ENCODE assay signal across 17 cellular contexts in the genomic region with DNA sequence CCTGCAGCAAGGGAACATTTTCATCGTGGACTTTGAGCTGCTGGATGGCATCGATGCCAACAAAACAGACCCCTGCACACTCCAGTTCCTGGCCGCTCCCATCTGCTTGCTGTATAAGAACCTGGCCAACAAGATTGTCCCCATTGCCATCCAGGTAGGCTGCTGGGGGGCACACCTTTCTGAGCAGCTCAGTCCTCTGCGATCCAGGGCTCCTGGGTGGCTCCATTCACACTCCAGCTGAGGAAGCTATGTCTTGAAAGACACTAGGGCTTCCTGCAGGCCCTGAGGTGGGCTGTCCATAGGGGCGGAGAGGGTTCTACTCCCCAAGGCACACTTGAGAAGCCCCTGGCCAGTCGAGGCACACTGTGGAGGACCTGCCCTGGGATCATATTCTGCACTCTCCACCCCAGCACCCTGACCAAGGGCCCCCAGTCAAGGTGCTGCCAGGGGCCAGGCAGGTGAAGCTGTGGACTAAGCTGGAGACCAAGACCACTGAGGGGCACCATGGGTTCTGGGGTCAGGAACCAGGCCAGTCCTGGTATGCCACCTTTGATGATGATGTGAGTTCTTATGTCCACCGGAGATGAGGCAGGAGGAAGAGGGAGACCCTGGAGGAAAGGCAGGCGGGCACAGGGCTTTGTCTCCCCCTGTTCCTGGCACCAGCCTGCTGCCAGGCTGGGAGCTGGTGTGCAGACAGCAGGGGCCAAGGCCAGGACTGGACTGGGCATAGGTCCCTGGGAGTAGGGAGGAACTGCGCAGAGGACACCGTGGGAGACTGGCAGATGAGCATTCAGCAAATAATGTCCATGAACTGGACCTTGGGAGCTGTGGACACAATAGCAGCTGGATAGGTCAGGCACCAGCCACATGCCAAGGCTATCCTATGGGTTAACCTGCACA. TPM values are rescaled to one million over a fixed set of nuclear protein-coding genes. Genes with fewer than 3 reads are reported as not detected.
"Had no signal": no experiment of that assay in that cellular context is flagged by ENCODE, and none has a peak within 500 bp of the region (broad histone marks: within the 10 kb centered on the region; RNA-seq: fewer than 3 reads in every experiment).

No MANE protein-coding gene starts in this region.

- H3K36me3 Mint-ChIP-seq: activated CD4-positive, alpha-beta memory T cell treated with anti-CD3 and anti-CD28 coated beads for 36 hours; brain; natural killer cell treated with Interleukin-12 subunit alpha and Interleukin-12 subunit beta and Interleukin-15 and Interleukin-18, amount 100 ng/mL, for 72 hours had no signal

- H3K36me3 ChIP-seq: gastrocnemius medialis, left ventricle myocardium inferior, thyroid gland had no signal

- H3K27ac ChIP-seq: epithelial cell of prostate, gastrocnemius medialis, heart right ventricle, left ventricle myocardium inferior, thyroid gland had no signal

- H3K9me3 Mint-ChIP-seq: activated CD4-positive, alpha-beta memory T cell treated with anti-CD3 and anti-CD28 coated beads for 36 hours; brain; central memory CD8-positive, alpha-beta T cell; effector memory CD8-positive, alpha-beta T cell; natural killer cell treated with Interleukin-12 subunit alpha and Interleukin-12 subunit beta and Interleukin-15 and Interleukin-18, amount 100 ng/mL, for 72 hours had no signal

- H3K9me3 ChIP-seq: gastrocnemius medialis, heart right ventricle, left ventricle myocardium inferior, thyroid gland had no signal

- H3K27me3 ChIP-seq: thyroid gland had no signal

- DNase-seq: activated CD4-positive, alpha-beta memory T cell treated with anti-CD3 and anti-CD28 coated beads for 36 hours; activated naive CD4-positive, alpha-beta T cell treated with anti-CD3 and anti-CD28 coated beads, Interleukin-2, amount 50 U/mL, for 16 hours; amniotic stem cell; cortex of kidney; effector memory CD8-positive, alpha-beta T cell; gastrocnemius medialis; heart right ventricle; islet precursor cell; left ventricle myocardium inferior; mesenchymal stem cell; stimulated activated CD4-positive, alpha-beta T cell treated with anti-CD3 and anti-CD28 coated beads, Interleukin-4, amount 100 ng/mL, for 24 hours; thyroid gland had no signal

- H3K27me3 Mint-ChIP-seq: activated CD4-positive, alpha-beta memory T cell treated with anti-CD3 and anti-CD28 coated beads for 36 hours had no signal

- H3K27ac Mint-ChIP-seq: activated CD4-positive, alpha-beta memory T cell treated with anti-CD3 and anti-CD28 coated beads for 36 hours; brain had no signal

- H3K4me3 Mint-ChIP-seq: activated CD4-positive, alpha-beta memory T cell treated with anti-CD3 and anti-CD28 coated beads for 36 hours; brain; central memory CD8-positive, alpha-beta T cell; effector memory CD8-positive, alpha-beta T cell; natural killer cell treated with Interleukin-12 subunit alpha and Interleukin-12 subunit beta and Interleukin-15 and Interleukin-18, amount 100 ng/mL, for 72 hours had no signal

- H3K4me3 ChIP-seq: gastrocnemius medialis, thyroid gland had no signal

- ATAC-seq: effector memory CD8-positive, alpha-beta T cell; gastrocnemius medialis had no signal

- H3K4me1 ChIP-seq: gastrocnemius medialis had no signal

RNA-seq across cellular contexts. Expression of a gene that starts 54.8 kb away (rescaled TPM):
- total RNA-seq: osteoblast had no signal
